1 cellular context compared by ENCODE assay signal in the genomic region with DNA sequence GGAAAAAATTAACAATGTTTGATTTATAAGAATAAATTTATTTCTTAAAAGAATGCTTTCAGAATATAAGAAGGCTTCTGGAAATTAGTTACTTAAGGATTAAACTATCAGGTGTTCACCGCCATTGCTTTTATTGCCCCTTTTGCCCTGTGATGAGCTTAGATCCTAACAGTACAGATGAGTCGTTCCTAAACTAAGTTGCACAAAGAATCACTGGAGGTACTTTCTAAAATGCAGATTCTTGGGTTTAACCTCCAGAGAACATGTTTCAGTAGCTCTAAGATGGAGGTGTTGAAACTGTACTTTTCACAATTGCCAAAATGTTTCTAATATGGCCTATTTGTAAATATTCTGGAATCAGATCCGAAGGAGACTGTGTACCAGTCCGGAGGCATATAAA.
TF ChIP-seq lines count a peak whose summit lies in the region.

No MANE protein-coding gene starts in this region.

TF ChIP-seq in HepG2, 621 proteins besides CTCF, POLR2A, EP300 and RAD21 (continued from another document):
- TF ChIP-seq, protein P1, sequence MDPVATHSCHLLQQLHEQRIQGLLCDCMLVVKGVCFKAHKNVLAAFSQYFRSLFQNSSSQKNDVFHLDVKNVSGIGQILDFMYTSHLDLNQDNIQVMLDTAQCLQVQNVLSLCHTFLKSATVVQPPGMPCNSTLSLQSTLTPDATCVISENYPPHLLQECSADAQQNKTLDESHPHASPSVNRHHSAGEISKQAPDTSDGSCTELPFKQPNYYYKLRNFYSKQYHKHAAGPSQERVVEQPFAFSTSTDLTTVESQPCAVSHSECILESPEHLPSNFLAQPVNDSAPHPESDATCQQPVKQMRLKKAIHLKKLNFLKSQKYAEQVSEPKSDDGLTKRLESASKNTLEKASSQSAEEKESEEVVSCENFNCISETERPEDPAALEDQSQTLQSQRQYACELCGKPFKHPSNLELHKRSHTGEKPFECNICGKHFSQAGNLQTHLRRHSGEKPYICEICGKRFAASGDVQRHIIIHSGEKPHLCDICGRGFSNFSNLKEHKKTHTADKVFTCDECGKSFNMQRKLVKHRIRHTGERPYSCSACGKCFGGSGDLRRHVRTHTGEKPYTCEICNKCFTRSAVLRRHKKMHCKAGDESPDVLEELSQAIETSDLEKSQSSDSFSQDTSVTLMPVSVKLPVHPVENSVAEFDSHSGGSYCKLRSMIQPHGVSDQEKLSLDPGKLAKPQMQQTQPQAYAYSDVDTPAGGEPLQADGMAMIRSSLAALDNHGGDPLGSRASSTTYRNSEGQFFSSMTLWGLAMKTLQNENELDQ (CRISPR knock-in tag; IDR thresholded peaks at IDR 0.05; ENCODE audit: borderline replicate concordance) = no peak
- no peak for TF ChIP-seq ZNF430 (CRISPR knock-in tag; IDR thresholded peaks at IDR 0.05)
- TF ChIP-seq, protein P2, sequence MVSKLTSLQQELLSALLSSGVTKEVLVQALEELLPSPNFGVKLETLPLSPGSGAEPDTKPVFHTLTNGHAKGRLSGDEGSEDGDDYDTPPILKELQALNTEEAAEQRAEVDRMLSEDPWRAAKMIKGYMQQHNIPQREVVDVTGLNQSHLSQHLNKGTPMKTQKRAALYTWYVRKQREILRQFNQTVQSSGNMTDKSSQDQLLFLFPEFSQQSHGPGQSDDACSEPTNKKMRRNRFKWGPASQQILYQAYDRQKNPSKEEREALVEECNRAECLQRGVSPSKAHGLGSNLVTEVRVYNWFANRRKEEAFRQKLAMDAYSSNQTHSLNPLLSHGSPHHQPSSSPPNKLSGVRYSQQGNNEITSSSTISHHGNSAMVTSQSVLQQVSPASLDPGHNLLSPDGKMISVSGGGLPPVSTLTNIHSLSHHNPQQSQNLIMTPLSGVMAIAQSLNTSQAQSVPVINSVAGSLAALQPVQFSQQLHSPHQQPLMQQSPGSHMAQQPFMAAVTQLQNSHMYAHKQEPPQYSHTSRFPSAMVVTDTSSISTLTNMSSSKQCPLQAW (CRISPR knock-in tag; IDR thresholded peaks at IDR 0.05) = no peak
- TF ChIP-seq, protein P3, sequence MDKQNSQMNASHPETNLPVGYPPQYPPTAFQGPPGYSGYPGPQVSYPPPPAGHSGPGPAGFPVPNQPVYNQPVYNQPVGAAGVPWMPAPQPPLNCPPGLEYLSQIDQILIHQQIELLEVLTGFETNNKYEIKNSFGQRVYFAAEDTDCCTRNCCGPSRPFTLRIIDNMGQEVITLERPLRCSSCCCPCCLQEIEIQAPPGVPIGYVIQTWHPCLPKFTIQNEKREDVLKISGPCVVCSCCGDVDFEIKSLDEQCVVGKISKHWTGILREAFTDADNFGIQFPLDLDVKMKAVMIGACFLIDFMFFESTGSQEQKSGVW (CRISPR knock-in tag; IDR thresholded peaks at IDR 0.05; ENCODE audit: borderline replicate concordance) = no peak
- TF ChIP-seq MTF1 (CRISPR knock-in tag; IDR thresholded peaks at IDR 0.05) = no peak
